Comparison of ENCODE assay signal across 22 cellular contexts in the genomic region with DNA sequence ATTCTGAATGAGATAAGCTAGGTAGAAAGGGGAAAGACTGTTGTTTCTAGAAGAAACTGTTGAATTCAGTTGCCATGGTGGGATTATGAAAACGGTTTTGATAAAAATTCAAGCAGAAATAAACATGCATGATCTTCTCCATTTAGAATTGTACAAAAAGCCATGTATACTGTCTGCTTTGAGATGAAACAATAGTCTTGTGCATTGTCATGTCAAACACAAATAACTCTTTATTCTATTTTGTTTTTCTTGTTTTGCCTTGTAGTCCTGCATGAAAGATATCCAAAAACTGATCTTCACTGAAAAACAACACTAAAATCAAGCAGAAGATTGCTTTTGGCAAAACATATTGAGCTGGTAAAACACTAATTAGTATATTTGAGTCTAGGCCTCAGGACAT.
"Had no signal": no experiment of that assay in that cellular context is flagged by ENCODE, and none has a peak within 500 bp of the region (broad histone marks: within the 10 kb centered on the region; RNA-seq: fewer than 3 reads in every experiment).

No MANE protein-coding gene starts in this region.

- H3K79me2 ChIP-seq: parathyroid adenoma had no signal

- H2AFZ ChIP-seq: parathyroid adenoma had no signal

- H3K4me3 ChIP-seq: adrenal gland, breast epithelium, mucosa of descending colon, tibial nerve had no signal

- H3K27ac ChIP-seq: adrenal gland, breast epithelium, foreskin keratinocyte, parathyroid adenoma, tibial nerve had no signal

- H3K4me1 ChIP-seq: breast epithelium, foreskin keratinocyte, parathyroid adenoma had no signal

- H3K36me3 ChIP-seq: adrenal gland, breast epithelium, tibial nerve had no signal

- ATAC-seq: foreskin keratinocyte, mucosa of descending colon, sciatic nerve, WTC11 had no signal

- DNase-seq: activated CD4-positive, alpha-beta T cell treated with anti-CD3 and anti-CD28 coated beads, Interleukin-2, amount 50 U/mL, for 4 hours; activated CD8-positive, alpha-beta memory T cell treated with anti-CD3 and anti-CD28 coated beads for 24 hours; activated CD8-positive, alpha-beta memory T cell treated with anti-CD3 and anti-CD28 coated beads, Interleukin-2, amount 50 U/mL, for 4 hours; activated naive CD4-positive, alpha-beta T cell; activated T-cell treated with anti-CD3 and anti-CD28 coated beads, Interleukin-2, amount 50 U/mL, for 24 hours; adrenal gland; cerebellar nuclear complex; cortex of kidney; erythroblast; foreskin keratinocyte; glutamatergic neuron; left cardiac atrium; mucosa of descending colon; nucleus accumbens; stimulated activated CD4-positive, alpha-beta T cell treated with anti-CD3 and anti-CD28 coated beads, Interleukin-4, amount 100 ng/mL, for 1 hour; stimulated activated naive CD4-positive, alpha-beta T cell; T1000 had no signal

- H3K9me3 ChIP-seq: adrenal gland, breast epithelium, tibial nerve had no signal
